Comparison of ENCODE assay signal across 33 cellular contexts in the genomic region with DNA sequence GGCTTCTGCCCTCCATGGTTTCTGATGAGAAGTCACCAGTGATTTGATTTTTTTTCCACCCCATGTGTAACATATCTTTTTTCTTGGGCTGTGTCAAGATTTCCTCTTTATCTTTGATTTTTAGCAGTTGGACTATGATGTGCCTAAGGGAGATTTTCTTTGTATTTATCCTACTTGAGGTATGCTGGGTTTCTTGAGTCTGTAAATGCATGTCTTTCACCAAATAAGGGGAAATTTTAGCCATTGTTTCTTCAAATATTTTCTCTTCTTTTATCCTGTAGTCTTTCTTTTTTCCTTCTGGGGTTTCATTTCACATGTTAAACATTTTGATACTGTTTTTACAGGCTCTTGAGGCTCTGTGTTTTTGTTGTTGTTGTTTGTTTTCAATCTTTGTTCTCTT.
"Had no signal": no experiment of that assay in that cellular context is flagged by ENCODE, and none has a peak within 500 bp of the region (broad histone marks: within the 10 kb centered on the region; RNA-seq: fewer than 3 reads in every experiment).

No MANE protein-coding gene starts in this region.

- H3K27ac Mint-ChIP-seq: activated B cell treated with CpG ODN at 0.5 μM for 24 hours; activated CD4-positive, alpha-beta memory T cell treated with anti-CD3 and anti-CD28 coated beads for 36 hours; activated CD4-positive, alpha-beta T cell treated with anti-CD3 and anti-CD28 coated beads, Interleukin-2, amount 10 ng/mL, durations not matched to agents 24 days and 14 days; activated CD8-positive, alpha-beta T cell treated with anti-CD3 and anti-CD28 coated beads for 36 hours; activated naive CD4-positive, alpha-beta T cell treated with anti-CD3 and anti-CD28 coated beads for 36 hours; activated naive CD4-positive, alpha-beta T cell treated with anti-CD3 and anti-CD28 coated beads, Interleukin-2, amount 50 U/mL, for 72 hours; activated naive CD8-positive, alpha-beta T cell treated with anti-CD3 and anti-CD28 coated beads for 36 hours; activated T-helper 1 cell treated with anti-CD3 and anti-CD28 coated beads, Interleukin-12 subunit alpha, Interleukin-12 subunit beta, Interleukin-2, Interleukin-4 antibody, amounts not matched to agents 30 ng/mL and 10 ng/mL and 1 ng/mL, durations not matched to agents 14 hours and 24 hours and 36 hours; activated T-helper 17 cell treated with anti-CD3 and anti-CD28 coated beads, Interleukin-2, amount 50 U/mL, for 72 hours; T-helper 1 cell treated with Interleukin-12 subunit alpha and Interleukin-12 subunit beta and Interleukin-4 antibody, amounts not matched to agents 30 μg/mL and 1 μg/mL, for 36 hours; T-helper 2 cell treated with Interferon-gamma antibody and Interleukin-4, amounts not matched to agents 5 μg/mL and 100 μg/mL, for 36 hours had no signal

- ATAC-seq: activated CD8-positive, alpha-beta T cell treated with anti-CD3 and anti-CD28 coated beads for 36 hours; activated naive CD4-positive, alpha-beta T cell treated with anti-CD3 and anti-CD28 coated beads, Interleukin-2, amount 50 U/mL, for 72 hours; activated T-helper 17 cell treated with anti-CD3 and anti-CD28 coated beads, Interleukin-2, amount 50 U/mL, for 72 hours; body of pancreas had no signal

- H3K4me3 ChIP-seq: adrenal gland, body of pancreas, breast epithelium had no signal

- H3K9me3 Mint-ChIP-seq: activated T-helper 17 cell treated with anti-CD3 and anti-CD28 coated beads, Interleukin-2, amount 50 U/mL, for 72 hours had no signal

- DNase-seq: activated B cell treated with CpG ODN at 0.5 μM for 24 hours; activated CD4-positive, alpha-beta memory T cell treated with anti-CD3 and anti-CD28 coated beads for 36 hours; activated CD4-positive, alpha-beta T cell treated with anti-CD3 and anti-CD28 coated beads for 4 hours; activated CD4-positive, alpha-beta T cell treated with anti-CD3 and anti-CD28 coated beads, Interleukin-2, amount 10 ng/mL, durations not matched to agents 24 days and 14 days; activated CD4-positive, alpha-beta T cell treated with anti-CD3 and anti-CD28 coated beads, Interleukin-2, amount 50 U/mL, for 1 hour; activated CD4-positive, alpha-beta T cell treated with anti-CD3 and anti-CD28 coated beads, Interleukin-2, amount 50 U/mL, for 4 hours; activated CD4-positive, CD25-positive, alpha-beta regulatory T cell treated with anti-CD3 and anti-CD28 coated beads, Interleukin-2, amount 50 U/mL, for 72 hours; activated CD8-positive, alpha-beta memory T cell treated with anti-CD3 and anti-CD28 coated beads, Interleukin-2, amount 50 U/mL, for 4 hours; activated CD8-positive, alpha-beta T cell treated with anti-CD3 and anti-CD28 coated beads for 36 hours; activated effector memory CD4-positive, alpha-beta T cell treated with anti-CD3 and anti-CD28 coated beads, Interleukin-2, amount 50 U/mL, for 16 hours; activated gamma-delta T cell treated with Interleukin-2 at 50 U/mL for 16 hours; activated naive CD4-positive, alpha-beta T cell; activated naive CD4-positive, alpha-beta T cell treated with anti-CD3 and anti-CD28 coated beads for 36 hours; activated naive CD4-positive, alpha-beta T cell treated with anti-CD3 and anti-CD28 coated beads, Interleukin-2, amount 50 U/mL, for 16 hours; activated naive CD8-positive, alpha-beta T cell treated with anti-CD3 and anti-CD28 coated beads for 36 hours; activated T-cell treated with anti-CD3 and anti-CD28 coated beads for 4 hours; activated T-cell treated with anti-CD3 and anti-CD28 coated beads, Interleukin-2, amount 50 U/mL, for 1 hour; activated T-cell treated with anti-CD3 and anti-CD28 coated beads, Interleukin-2, amount 50 U/mL, for 48 hours; adrenal gland; amniotic stem cell; aorta; body of pancreas; brain microvascular endothelial cell; central memory CD4-positive, alpha-beta T cell; T-helper 2 cell; T-helper 9 cell had no signal

- H3K9me3 ChIP-seq: body of pancreas had no signal

- H3K27ac ChIP-seq: adrenal gland, body of pancreas, brain microvascular endothelial cell, breast epithelium, VCaP had no signal

- H3K36me3 ChIP-seq: adrenal gland, brain microvascular endothelial cell, breast epithelium had no signal

- H3K4me1 ChIP-seq: adrenal gland, body of pancreas, breast epithelium had no signal

- H3K4me3 Mint-ChIP-seq: activated B cell treated with CpG ODN at 0.5 μM for 24 hours; activated CD4-positive, alpha-beta memory T cell treated with anti-CD3 and anti-CD28 coated beads for 36 hours; activated CD4-positive, alpha-beta T cell treated with anti-CD3 and anti-CD28 coated beads, Interleukin-2, amount 10 ng/mL, durations not matched to agents 24 days and 14 days; activated CD8-positive, alpha-beta T cell treated with anti-CD3 and anti-CD28 coated beads for 36 hours; activated naive CD4-positive, alpha-beta T cell treated with anti-CD3 and anti-CD28 coated beads for 36 hours; activated naive CD8-positive, alpha-beta T cell treated with anti-CD3 and anti-CD28 coated beads for 36 hours; activated T-helper 1 cell treated with anti-CD3 and anti-CD28 coated beads, Interleukin-12 subunit alpha, Interleukin-12 subunit beta, Interleukin-2, Interleukin-4 antibody, amounts not matched to agents 30 ng/mL and 10 ng/mL and 1 ng/mL, durations not matched to agents 14 hours and 24 hours and 36 hours; activated T-helper 17 cell treated with anti-CD3 and anti-CD28 coated beads, Interleukin-2, amount 50 U/mL, for 72 hours; T-helper 1 cell treated with Interleukin-12 subunit alpha and Interleukin-12 subunit beta and Interleukin-4 antibody, amounts not matched to agents 30 μg/mL and 1 μg/mL, for 36 hours; T-helper 2 cell treated with Interferon-gamma antibody and Interleukin-4, amounts not matched to agents 5 μg/mL and 100 μg/mL, for 36 hours had no signal

- H3K27me3 ChIP-seq: adrenal gland, body of pancreas, brain microvascular endothelial cell, breast epithelium had no signal

- H3K4me1 Mint-ChIP-seq: activated B cell treated with CpG ODN at 0.5 μM for 24 hours had no signal
